In the genomic region with DNA sequence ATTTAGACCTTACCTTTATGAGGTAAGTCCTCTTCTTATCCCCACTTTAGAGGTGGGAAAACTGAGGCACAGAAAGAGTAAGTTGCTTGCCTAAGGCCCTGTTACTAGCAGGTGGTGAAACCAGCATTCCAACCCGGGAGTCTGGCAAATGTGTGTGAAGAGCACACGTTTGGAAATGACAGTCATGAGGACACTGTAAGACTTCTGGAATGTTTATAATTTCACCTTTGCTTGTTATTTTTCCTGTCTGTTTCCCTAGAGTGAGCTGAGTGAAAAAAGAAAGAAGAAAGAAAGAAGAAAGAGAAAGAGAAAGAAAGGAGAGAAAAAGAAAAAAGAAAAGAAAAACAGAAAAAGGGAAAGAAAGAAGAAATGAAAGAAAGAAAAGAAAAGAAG, we compare ENCODE assay signal across 10 cellular contexts. TPM values are rescaled to one million over a fixed set of nuclear protein-coding genes. Genes with fewer than 3 reads are reported as not detected.
DNase-seq lines count a peak whose midpoint lies in the region; ATAC-seq and TF ChIP-seq lines count a peak whose summit lies in the region.
"Had no signal": no experiment of that assay in that cellular context is flagged by ENCODE, and none has a peak within 500 bp of the region (broad histone marks: within the 10 kb centered on the region; RNA-seq: fewer than 3 reads in every experiment).

No MANE protein-coding gene starts in this region.

- peak overlapping the region; percentile 57 for H3K4me2 ChIP-seq in skeletal muscle satellite cell (ENCODE audit: low read length)

- peaks cover 12% of the 10 kb centered on the region for H3K4me1 ChIP-seq in skeletal muscle satellite cell (ENCODE audit: control insufficient read depth, insufficient read depth, low read length)

- H3K27me3 ChIP-seq in skeletal muscle satellite cell (ENCODE audit: control insufficient read depth, insufficient read depth, low read length): no peaks in the 10 kb centered on the region

- peaks cover 13% of the 10 kb centered on the region for H3K4me1 Mint-ChIP-seq in T-helper 1 cell treated with Interleukin-12 subunit alpha and Interleukin-12 subunit beta and Interleukin-4 antibody, amounts not matched to agents 30 μg/mL and 1 μg/mL, for 36 hours (ENCODE audit: low read depth)

- H3K4me3 ChIP-seq in foreskin fibroblast (ENCODE audit: low read depth in 1 of 2, low read length in 2 of 2) (no peak overlapping the region), skeletal muscle satellite cell (ENCODE audit: low read length) (no peak overlapping the region)

- peak overlapping the region; percentile 70 for H3K27ac ChIP-seq in VCaP

- H3K36me3 Mint-ChIP-seq in T-helper 1 cell treated with Interleukin-12 subunit alpha and Interleukin-12 subunit beta and Interleukin-4 antibody, amounts not matched to agents 30 μg/mL and 1 μg/mL, for 36 hours (ENCODE audit: low read depth): no peaks in the 10 kb centered on the region

- no peaks in the 10 kb centered on the region for H3K9me3 ChIP-seq in skeletal muscle satellite cell (replicated peaks; ENCODE audit: low read length)

- H3K27me3 Mint-ChIP-seq in T-helper 1 cell treated with Interleukin-12 subunit alpha and Interleukin-12 subunit beta and Interleukin-4 antibody, amounts not matched to agents 30 μg/mL and 1 μg/mL, for 36 hours (ENCODE audit: low read depth): no peaks in the 10 kb centered on the region

- H3K27ac Mint-ChIP-seq in T-helper 1 cell treated with Interleukin-12 subunit alpha and Interleukin-12 subunit beta and Interleukin-4 antibody, amounts not matched to agents 30 μg/mL and 1 μg/mL, for 36 hours: peak overlapping the region; percentile 68

- DNase-seq in T-helper 1 cell (no peak), foreskin fibroblast (peak; percentile 32 to 33), Right ventricle myocardium inferior (ENCODE audit: missing footprints) (no peak)
- DNase-seq: central memory CD4-positive, alpha-beta T cell; kidney had no signal

- ATAC-seq in Right ventricle myocardium inferior: no peak
- ATAC-seq in HG02798 (IDR thresholded peaks at IDR 0.05; ENCODE audit: poor library complexity, unreplicated experiment): no peak
- ATAC-seq in HG02852 (IDR thresholded peaks at IDR 0.05; ENCODE audit: unreplicated experiment): no peak

- no peaks in the 10 kb centered on the region for H3K9me3 Mint-ChIP-seq in T-helper 1 cell treated with Interleukin-12 subunit alpha and Interleukin-12 subunit beta and Interleukin-4 antibody, amounts not matched to agents 30 μg/mL and 1 μg/mL, for 36 hours

- H3K9ac ChIP-seq in skeletal muscle satellite cell (ENCODE audit: low read depth, low read length): no peak overlapping the region

- peak overlapping the region; percentile 57 for H3K4me3 Mint-ChIP-seq in T-helper 1 cell treated with Interleukin-12 subunit alpha and Interleukin-12 subunit beta and Interleukin-4 antibody, amounts not matched to agents 30 μg/mL and 1 μg/mL, for 36 hours

- intact Hi-C loops in Right ventricle myocardium inferior (cut with DNase I): no loop called here

- no peaks in the 10 kb centered on the region for H3K36me3 ChIP-seq in skeletal muscle satellite cell (ENCODE audit: insufficient read depth, low read length)

- no peak for TF ChIP-seq CTCF in VCaP (conservative IDR thresholded peaks at IDR 0.05)
- TF ChIP-seq CTCF in foreskin fibroblast (IDR thresholded peaks at IDR 0.05; ENCODE audit: low read depth, low read length): no peak

RNA-seq across cellular contexts. Expression of a gene that starts 21.2 kb away (rescaled TPM):
- total RNA-seq in skeletal muscle satellite cell (2012; rRNA removed): 74.3 and 86.5 TPM in 2 replicates
- 92.3 TPM for total RNA-seq in Right ventricle myocardium inferior

Comparison
In these comparisons a context has a peak if more than half of its experiments do, and no peak if none do; other contexts are left out.
1. DNase-seq: peak in foreskin fibroblast (2 of 2); none in T-helper 1 cell (0 of 5) and Right ventricle myocardium inferior (single experiment).